ENCODE assay signal across 9 cellular contexts in the genomic region with DNA sequence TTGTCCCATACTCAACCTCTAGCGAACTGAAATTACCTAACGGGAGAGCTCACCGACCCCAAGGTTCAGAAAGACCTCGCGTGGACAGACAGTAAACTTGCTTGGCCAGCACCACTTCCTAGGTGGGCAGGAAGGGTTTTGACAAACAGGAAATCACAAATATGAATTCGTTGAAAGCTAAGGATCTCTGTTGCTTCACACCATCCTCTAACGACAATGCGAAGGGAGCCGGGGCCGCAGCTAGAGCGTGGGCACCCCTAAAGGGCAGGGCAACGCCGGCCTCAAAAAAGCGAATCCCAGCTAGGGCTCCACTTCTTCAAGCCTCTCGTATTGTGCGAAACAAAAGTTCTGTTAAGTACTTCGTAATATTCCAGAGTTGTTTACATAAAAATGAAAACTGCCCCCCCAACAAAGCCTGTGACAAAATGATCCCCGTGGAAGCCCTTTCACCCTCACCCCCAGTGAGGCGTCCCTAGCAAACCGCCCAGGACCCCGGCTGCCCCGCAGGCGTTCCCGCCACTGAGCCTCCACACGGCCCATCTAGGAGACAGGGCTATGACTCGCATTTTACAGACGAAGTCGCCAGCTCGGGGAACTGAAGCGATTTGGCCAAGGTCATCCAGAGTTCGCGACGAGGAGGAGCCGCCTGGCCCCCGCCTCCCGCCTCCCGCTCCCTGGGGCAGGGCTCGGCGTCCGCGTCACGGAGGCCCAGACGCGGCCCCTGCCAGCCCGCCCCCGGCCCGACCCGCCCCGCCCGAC. TPM values are rescaled to one million over a fixed set of nuclear protein-coding genes. Genes with fewer than 3 reads are reported as not detected.
DNase-seq lines count a peak whose midpoint lies in the region; ATAC-seq, FAIRE-seq and TF ChIP-seq lines count a peak whose summit lies in the region.
"Had no signal": no experiment of that assay in that cellular context is flagged by ENCODE, and none has a peak within 500 bp of the region (broad histone marks: within the 10 kb centered on the region; RNA-seq: fewer than 3 reads in every experiment).

No MANE protein-coding gene starts in this region.

- H3K27me3 ChIP-seq in BJ (ENCODE audit: control insufficient read depth, insufficient read depth, low read length) (no peaks in the 10 kb centered on the region), OCI-LY3 (ENCODE audit: low read depth, low read length) (no peaks in the 10 kb centered on the region), muscle layer of duodenum (ENCODE audit: low read depth, low read length) (no peaks in the 10 kb centered on the region)

- peak overlapping the region; percentile 94 for H3K4me2 ChIP-seq in OCI-LY3 (ENCODE audit: low read length)

- H3K9me3 ChIP-seq in OCI-LY3 (ENCODE audit: insufficient read depth, low read length), result no peaks in the 10 kb centered on the region
- H3K9me3 ChIP-seq in muscle layer of duodenum (ENCODE audit: control insufficient read depth in 1 of 2, low read length in 2 of 2), result no peaks in the 10 kb centered on the region

- peaks cover 15% of the 10 kb centered on the region for H3K4me1 ChIP-seq in OCI-LY3 (ENCODE audit: low read length)
- H3K4me1 ChIP-seq in muscle layer of duodenum (ENCODE audit: control insufficient read depth in 1 of 2, insufficient read depth in 2 of 2, low read length in 2 of 2), result peaks cover 6 to 34% of the 10 kb centered on the region in 2 donors

- POLR2A ChIA-PET in BJ (lab: Charles Lee), result interaction anchor here (0.6 kb wide), 2 partner anchors 14 to 98 kb away, joined by 3 to 4 read pairs; no protein-coding TSS in a partner anchor

- peak overlapping the region; percentile 86 for H3K9ac ChIP-seq in OCI-LY3 (ENCODE audit: low read length)

- H3K4me3 ChIP-seq in BJ (ENCODE audit: low read depth, low read length), result peak overlapping the region; percentile 65
- H3K4me3 ChIP-seq in OCI-LY3 (ENCODE audit: low read length), result peak overlapping the region; percentile 97
- peak overlapping the region; percentile 70 to 91 for H3K4me3 ChIP-seq in muscle layer of duodenum (ENCODE audit: low read depth in 1 of 2, low read length in 2 of 2)

- H3K36me3 ChIP-seq in BJ (ENCODE audit: control insufficient read depth, insufficient read depth, low read length) (no peaks in the 10 kb centered on the region), OCI-LY3 (replicated peaks; ENCODE audit: low read depth, low read length) (peaks cover 9% of the 10 kb centered on the region), muscle layer of duodenum (ENCODE audit: control insufficient read depth in 1 of 2, insufficient read depth in 2 of 2, low read length in 2 of 2) (peaks cover 0 to 10% of the 10 kb centered on the region in 2 donors)

- ATAC-seq in HG03432 (IDR thresholded peaks at IDR 0.05; ENCODE audit: unreplicated experiment) (peak; percentile 80), esophagus mucosa (peak; percentile 93)

- no peaks in the 10 kb centered on the region; the same call in 1 of the 2 replicates for H4K20me1 ChIP-seq in OCI-LY3 (ENCODE audit: insufficient read depth, low read length)

- DNase-seq in BJ (ENCODE audit: low read depth) (peak; percentile 39), GM19239 (ENCODE audit: insufficient read length, low spot score) (peak; percentile 83)
- DNase-seq in activated T-cell treated with anti-CD3 and anti-CD28 coated beads, Interleukin-2, amount 50 U/mL, for 1 hour, result peak; percentile 81
- DNase-seq in stimulated activated CD8-positive, alpha-beta memory T cell treated with anti-CD3 and anti-CD28 coated beads, Interleukin-7, amount 100 ng/mL, for 24 hours (ENCODE audit: low read depth), result peak; percentile 66

- H3K27ac ChIP-seq in OCI-LY3 (ENCODE audit: low read length) (peak overlapping the region; percentile 24), muscle layer of duodenum (ENCODE audit: low read length) (peak overlapping the region; percentile 96)

- no peak for FAIRE-seq in GM19239 (lab: Jason Lieb, UNC)
- FAIRE-seq: colon had no signal

- TF ChIP-seq CTCF in BJ (IDR thresholded peaks at IDR 0.05; ENCODE audit: insufficient read depth, low read depth, low read length) (no peak), OCI-LY3 (IDR thresholded peaks at IDR 0.05; ENCODE audit: low read depth, low read length) (no peak)

- CTCF ChIA-PET in BJ (lab: Yijun Ruan, JAX), result interaction anchor here (0.6 to 0.9 kb wide), 3 partner anchors 9 to 33 kb away, joined by 3 read pairs; no protein-coding TSS in a partner anchor

- H2AFZ ChIP-seq in OCI-LY3 (ENCODE audit: low read depth, low read length), result no peak overlapping the region

- peaks cover 26% of the 10 kb centered on the region for H3K79me2 ChIP-seq in OCI-LY3 (ENCODE audit: low read length)

RNA-seq across cellular contexts. Expression of a gene that starts 0.5 kb away (rescaled TPM):
- polyA plus RNA-seq in BJ (2011; rRNA removed), result 15.2 and 28.3 TPM in 2 replicates
- 52.9 and 59.2 TPM in 2 replicates for polyA minus RNA-seq in BJ (2011; rRNA and poly(A)+ RNA removed)
- total RNA-seq in esophagus mucosa, result 19.0 TPM

RNA-seq across cellular contexts. Expression of a gene that starts 5.0 kb away (rescaled TPM):
- polyA plus RNA-seq in BJ (2011; rRNA removed), result 0.07 and 0.09 TPM in 2 replicates
- polyA minus RNA-seq in BJ (2011; rRNA and poly(A)+ RNA removed), result 0.21 and 0.24 TPM in 2 replicates
- 0.16 TPM for total RNA-seq in esophagus mucosa

Comparison
In these comparisons a context has a peak if more than half of its experiments do, and no peak if none do; other contexts are left out.
1. Peak in every context shown above with its lines: DNase-seq, ATAC-seq, H3K4me3 ChIP-seq and H3K27ac ChIP-seq.